8 cellular contexts compared by ENCODE assay signal in the genomic region with DNA sequence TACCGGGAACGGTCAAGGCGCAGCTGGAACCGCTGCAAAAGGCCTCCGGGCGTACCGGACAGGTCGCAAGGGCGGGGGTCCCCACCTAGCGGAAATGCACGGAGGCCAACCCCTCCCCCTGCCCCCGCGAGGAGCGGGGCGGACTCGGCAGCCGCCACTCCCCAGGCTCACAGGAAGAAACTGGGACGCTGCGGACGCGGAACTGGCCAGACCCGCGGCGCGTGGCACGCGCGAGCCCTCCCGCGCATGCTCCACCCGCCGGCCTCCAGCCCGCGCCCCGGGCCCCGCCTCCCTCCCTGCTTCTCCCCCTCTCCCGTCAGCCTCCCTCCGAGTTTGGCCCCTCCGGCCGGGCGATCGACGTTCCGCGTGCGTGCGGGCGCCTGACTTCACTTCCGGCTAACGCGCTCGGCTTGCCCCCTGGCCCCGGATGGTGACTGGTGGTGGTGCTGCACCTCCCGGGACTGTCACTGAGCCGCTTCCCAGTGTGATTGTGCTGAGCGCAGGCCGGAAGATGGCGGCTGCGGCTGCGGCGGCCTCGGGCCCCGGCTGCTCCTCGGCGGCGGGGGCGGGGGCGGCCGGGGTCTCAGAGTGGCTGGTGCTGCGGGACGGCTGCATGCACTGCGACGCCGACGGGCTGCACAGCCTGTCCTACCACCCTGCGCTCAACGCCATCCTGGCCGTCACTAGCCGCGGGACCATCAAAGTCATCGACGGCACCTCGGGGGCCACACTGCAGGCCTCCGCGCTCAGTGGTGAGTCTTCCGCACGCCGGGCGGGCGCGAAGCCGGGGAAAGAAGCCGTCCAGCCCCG. TPM values are rescaled to one million over a fixed set of nuclear protein-coding genes. Genes with fewer than 3 reads are reported as not detected.
DNase-seq lines count a peak whose midpoint lies in the region; ATAC-seq, FAIRE-seq and TF ChIP-seq lines count a peak whose summit lies in the region.

A gene with protein sequence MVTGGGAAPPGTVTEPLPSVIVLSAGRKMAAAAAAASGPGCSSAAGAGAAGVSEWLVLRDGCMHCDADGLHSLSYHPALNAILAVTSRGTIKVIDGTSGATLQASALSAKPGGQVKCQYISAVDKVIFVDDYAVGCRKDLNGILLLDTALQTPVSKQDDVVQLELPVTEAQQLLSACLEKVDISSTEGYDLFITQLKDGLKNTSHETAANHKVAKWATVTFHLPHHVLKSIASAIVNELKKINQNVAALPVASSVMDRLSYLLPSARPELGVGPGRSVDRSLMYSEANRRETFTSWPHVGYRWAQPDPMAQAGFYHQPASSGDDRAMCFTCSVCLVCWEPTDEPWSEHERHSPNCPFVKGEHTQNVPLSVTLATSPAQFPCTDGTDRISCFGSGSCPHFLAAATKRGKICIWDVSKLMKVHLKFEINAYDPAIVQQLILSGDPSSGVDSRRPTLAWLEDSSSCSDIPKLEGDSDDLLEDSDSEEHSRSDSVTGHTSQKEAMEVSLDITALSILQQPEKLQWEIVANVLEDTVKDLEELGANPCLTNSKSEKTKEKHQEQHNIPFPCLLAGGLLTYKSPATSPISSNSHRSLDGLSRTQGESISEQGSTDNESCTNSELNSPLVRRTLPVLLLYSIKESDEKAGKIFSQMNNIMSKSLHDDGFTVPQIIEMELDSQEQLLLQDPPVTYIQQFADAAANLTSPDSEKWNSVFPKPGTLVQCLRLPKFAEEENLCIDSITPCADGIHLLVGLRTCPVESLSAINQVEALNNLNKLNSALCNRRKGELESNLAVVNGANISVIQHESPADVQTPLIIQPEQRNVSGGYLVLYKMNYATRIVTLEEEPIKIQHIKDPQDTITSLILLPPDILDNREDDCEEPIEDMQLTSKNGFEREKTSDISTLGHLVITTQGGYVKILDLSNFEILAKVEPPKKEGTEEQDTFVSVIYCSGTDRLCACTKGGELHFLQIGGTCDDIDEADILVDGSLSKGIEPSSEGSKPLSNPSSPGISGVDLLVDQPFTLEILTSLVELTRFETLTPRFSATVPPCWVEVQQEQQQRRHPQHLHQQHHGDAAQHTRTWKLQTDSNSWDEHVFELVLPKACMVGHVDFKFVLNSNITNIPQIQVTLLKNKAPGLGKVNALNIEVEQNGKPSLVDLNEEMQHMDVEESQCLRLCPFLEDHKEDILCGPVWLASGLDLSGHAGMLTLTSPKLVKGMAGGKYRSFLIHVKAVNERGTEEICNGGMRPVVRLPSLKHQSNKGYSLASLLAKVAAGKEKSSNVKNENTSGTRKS (N-terminal part only) (plus strand): TSS at position 289 of the 810 bp plus-strand sequence. CDS start 139 bp downstream, at position 428.

- peak within 1 kb of the TSS; percentile 97 for H4K91ac ChIP-seq in IMR-90 (ENCODE audit: insufficient read depth, low read depth, low read length)

- peaks cover 46% of the 10 kb centered on the region for H3K79me2 ChIP-seq in OCI-LY7 (ENCODE audit: insufficient read depth, low read depth, low read length)
- H3K79me2 ChIP-seq in endothelial cell of umbilical vein (ENCODE audit: control insufficient read depth, insufficient read depth, low read length), result peaks cover 48% of the 10 kb centered on the region

- in situ Hi-C loops in IMR-90 (cut with MboI; ENCODE audit: low sequenced_read_pairs), result no loop called here

- peak within 1 kb of the TSS; percentile 89 for H2BK120ac ChIP-seq in IMR-90 (ENCODE audit: low read depth, low read length)

- peak within 1 kb of the TSS; percentile 95 for H2AK5ac ChIP-seq in IMR-90 (ENCODE audit: low read depth, low read length)

- ATAC-seq in GM21529 (IDR thresholded peaks at IDR 0.05; ENCODE audit: unreplicated experiment) (peak; percentile 87), IMR-90 (ENCODE audit: low read depth) (peak; percentile 91)

- peaks cover 46% of the 10 kb centered on the region for H4K20me1 ChIP-seq in IMR-90 (ENCODE audit: insufficient read depth, low read length)
- peaks cover 21% of the 10 kb centered on the region for H4K20me1 ChIP-seq in OCI-LY7 (ENCODE audit: insufficient read depth, low read length)
- no peaks in the 10 kb centered on the region for H4K20me1 ChIP-seq in endothelial cell of umbilical vein (replicated peaks; ENCODE audit: control insufficient read depth, extremely low read depth, insufficient read depth, low read length)

- POLR2A ChIA-PET in IMR-90 (lab: Charles Lee; ENCODE audit: unreplicated experiment), result no interaction called here
- POLR2A ChIA-PET in OCI-LY7 (lab: Charles Lee), result interaction anchor here (0.5 to 0.6 kb wide), 3 partner anchors 66 to 327 kb away, joined by 3 to 4 read pairs (median 3); no protein-coding TSS in a partner anchor
- POLR2A ChIA-PET in endothelial cell of umbilical vein (lab: Charles Lee), result no interaction called here

- H3K9ac ChIP-seq in IMR-90 (ENCODE audit: low read depth, low read length) (peak within 1 kb of the TSS; percentile 98), endothelial cell of umbilical vein (replicated peaks; ENCODE audit: extremely low read depth, insufficient read depth, low read length) (peak within 1 kb of the TSS; percentile 97)

- H3K18ac ChIP-seq in IMR-90 (ENCODE audit: low read depth, low read length), result peak within 1 kb of the TSS; percentile 80

- TF ChIP-seq CTCF in IMR-90 (conservative IDR thresholded peaks at IDR 0.05; ENCODE audit: low read depth, low read length) (no peak), OCI-LY7 (conservative IDR thresholded peaks at IDR 0.05; ENCODE audit: low read length) (no peak), endothelial cell of umbilical vein (IDR thresholded peaks at IDR 0.05; ENCODE audit: extremely low read depth in 1 of 2, insufficient read depth in 1 of 2, low read depth in 1 of 2, low read length in 2 of 2) (no peak)

- H3K4me3 ChIP-seq in IMR-90 (ENCODE audit: insufficient read depth, low read depth, low read length) (peak within 1 kb of the TSS; percentile 97), OCI-LY7 (ENCODE audit: low read depth, low read length, poor library complexity, severe bottlenecking) (peak within 1 kb of the TSS; percentile 100), endothelial cell of umbilical vein (replicated peaks in 1 of 3; ENCODE audit: insufficient read depth in 1 of 3, low read depth in 1 of 3, low read length in 3 of 3) (peak within 1 kb of the TSS; percentile 68 to 92 (median 84))

- dilution Hi-C loops in IMR-90 (cut with HindIII; ENCODE audit: low sequenced_read_pairs, unreplicated experiment) (no loop called here), endothelial cell of umbilical vein (cut with MboI; ENCODE audit: extremely low pct_ligation_motif_present, low sequenced_read_pairs) (no loop called here)

- peak within 1 kb of the TSS; percentile 80 for H3K4me2 ChIP-seq in IMR-90 (ENCODE audit: low read depth, low read length)
- H3K4me2 ChIP-seq in OCI-LY7 (ENCODE audit: low read length), result peak within 1 kb of the TSS; percentile 83
- peak within 1 kb of the TSS; percentile 76 for H3K4me2 ChIP-seq in endothelial cell of umbilical vein (ENCODE audit: insufficient read depth, low read length)

- intact Hi-C loops in IMR-90 (cut with micrococcal nuclease) (no loop called here), OCI-LY7 (cut with micrococcal nuclease; ENCODE audit: unreplicated experiment) (loop anchor here (2.0 to 5.0 kb wide), 2 partner anchors 80 to 272 kb away; partner anchors contain the start of genes TTC27 and YIPF4), endothelial cell of umbilical vein (cut with micrococcal nuclease) (loop anchor here (1.0 kb wide), 3 partner anchors 15 to 294 kb away; partner anchors contain the start of genes SPAST and YIPF4)

- H3K9me1 ChIP-seq in IMR-90 (ENCODE audit: insufficient read depth, low read length), result peaks cover 7% of the 10 kb centered on the region; the same call in 1 of the 2 replicates
- no peaks in the 10 kb centered on the region for H3K9me1 ChIP-seq in endothelial cell of umbilical vein (replicated peaks; ENCODE audit: control insufficient read depth, extremely low read depth, insufficient read depth, low read length)

- peak; percentile 89 for DNase-seq in DMS 273 treated with DMSO at 0.1 percent for 48 hours (lab: John Stamatoyannopoulos, UW)
- DNase-seq in IMR-90, result peak; percentile 95
- peak; percentile 96 for DNase-seq in OCI-LY7 (ENCODE audit: low spot score)
- DNase-seq in activated T-cell treated with anti-CD3 and anti-CD28 coated beads for 1 hour (ENCODE audit: low read depth), result peak; percentile 82
- peak; percentile 97 for DNase-seq in endothelial cell of umbilical vein (ENCODE audit: low read depth, low spot score)
- DNase-seq in midbrain (lab: John Stamatoyannopoulos, UW), result peak; percentile 97
- peak; percentile 97 for DNase-seq in stimulated activated CD8-positive, alpha-beta memory T cell treated with anti-CD3 and anti-CD28 coated beads, Interleukin-15, amount 100 ng/mL, for 48 hours (ENCODE audit: low read depth in 2 of 2)

- peak; percentile 84 for FAIRE-seq in endothelial cell of umbilical vein (lab: Jason Lieb, UNC)

- WGBS in IMR-90 (ENCODE audit: extremely low coverage in 2 of 2, insufficient read length in 1 of 2), 2 experiments, result 0% methylated on average over 43 of the region's 94 CpGs; no CpG with 5 or more reads in 1 of the 2 experiments

- BruUV-seq in IMR-90 (replicated peaks; lab: Mats Ljungman, UMichigan) (no TSS peak), OCI-LY7 (replicated peaks; lab: Mats Ljungman, UMichigan) (no TSS peak), endothelial cell of umbilical vein (replicated peaks; lab: Mats Ljungman, UMichigan) (no TSS peak)

- H3K56ac ChIP-seq in IMR-90 (ENCODE audit: extremely low read depth, insufficient read depth, low read length), result peak within 1 kb of the TSS; percentile 98

- peak within 1 kb of the TSS; percentile 99 for H2AK9ac ChIP-seq in IMR-90 (replicated peaks; ENCODE audit: low read depth, low read length, poor library complexity)

- TF ChIP-seq RAD21 in IMR-90 (IDR thresholded peaks at IDR 0.05; ENCODE audit: low read length), result no peak; the same call in 1 of the 2 replicates

- TF ChIP-seq POLR2A in IMR-90 (IDR thresholded peaks at IDR 0.05; ENCODE audit: low read depth, low read length) (peak; percentile 93), endothelial cell of umbilical vein (IDR thresholded peaks at IDR 0.05; ENCODE audit: low read depth, low read length) (peak; percentile 96)

- H4K5ac ChIP-seq in IMR-90 (ENCODE audit: low read depth, low read length), result peak within 1 kb of the TSS; percentile 87

- peak within 1 kb of the TSS; percentile 33 for H2BK20ac ChIP-seq in IMR-90 (ENCODE audit: low read depth, low read length)

- peaks cover 1% of the 10 kb centered on the region; the same call in 1 of the 2 replicates for H3K4me1 ChIP-seq in IMR-90 (ENCODE audit: control insufficient read depth, insufficient read depth, low read length)
- peaks cover 32% of the 10 kb centered on the region for H3K4me1 ChIP-seq in OCI-LY7 (ENCODE audit: insufficient read depth, low read length, poor library complexity, severe bottlenecking)
- H3K4me1 ChIP-seq in endothelial cell of umbilical vein (ENCODE audit: control insufficient read depth, extremely low read depth, insufficient read depth, low read length), result peaks cover 13% of the 10 kb centered on the region

- peak within 1 kb of the TSS; percentile 97 for H3K14ac ChIP-seq in IMR-90 (replicated peaks; ENCODE audit: low read depth, low read length)

- H4K8ac ChIP-seq in IMR-90 (ENCODE audit: low read depth in 2 of 2, low read length in 2 of 2), result peak within 1 kb of the TSS; percentile 97 to 99

- no peaks in the 10 kb centered on the region for H3K9me2 ChIP-seq in OCI-LY7 (ENCODE audit: insufficient read depth, low read length)

- H3K9me3 ChIP-seq in IMR-90 (ENCODE audit: control insufficient read depth, insufficient read depth, low read length) (no peaks in the 10 kb centered on the region), OCI-LY7 (ENCODE audit: low read length) (no peaks in the 10 kb centered on the region; the same call in 1 of the 2 replicates), endothelial cell of umbilical vein (replicated peaks; ENCODE audit: control insufficient read depth, insufficient read depth, low read length) (no peaks in the 10 kb centered on the region)

- no peaks in the 10 kb centered on the region for H3K27me3 ChIP-seq in IMR-90 (ENCODE audit: control insufficient read depth, insufficient read depth, low read length)
- H3K27me3 ChIP-seq in endothelial cell of umbilical vein (ENCODE audit: control insufficient read depth in 2 of 2, insufficient read depth in 2 of 2, low read length in 2 of 2), result no peaks in the 10 kb centered on the region

- peak within 1 kb of the TSS; percentile 94 for H2BK5ac ChIP-seq in IMR-90 (ENCODE audit: low read depth, low read length, poor library complexity, severe bottlenecking)

- CTCF ChIA-PET in IMR-90 (lab: Yijun Ruan, JAX) (no interaction called here), OCI-LY7 (lab: Charles Lee; ENCODE audit: unreplicated experiment) (no interaction called here), endothelial cell of umbilical vein (lab: Charles Lee) (interaction anchor here (1.0 kb wide), 1 partner anchor 14 kb away, joined by 3 read pairs; no protein-coding TSS in a partner anchor)

- H3K79me1 ChIP-seq in IMR-90 (ENCODE audit: low read depth in 1 of 2, low read length in 2 of 2), result peaks cover 0 to 26% of the 10 kb centered on the region in 2 experiments; a peak in 2 of 4 replicates

- H3K4ac ChIP-seq in IMR-90 (ENCODE audit: low read depth, low read length), result peak within 1 kb of the TSS; percentile 97

- H2AFZ ChIP-seq in IMR-90 (replicated peaks; ENCODE audit: low read length, poor library complexity) (peak within 1 kb of the TSS; percentile 98), OCI-LY7 (ENCODE audit: low read length) (peak within 1 kb of the TSS; percentile 92), endothelial cell of umbilical vein (ENCODE audit: low read depth, low read length) (peak within 1 kb of the TSS; percentile 85)

- H3K36me3 ChIP-seq in IMR-90 (ENCODE audit: control insufficient read depth, insufficient read depth, low read length), result peaks cover 2% of the 10 kb centered on the region; the same call in 1 of the 2 replicates
- peaks cover 33% of the 10 kb centered on the region for H3K36me3 ChIP-seq in OCI-LY7 (ENCODE audit: insufficient read depth, low read length)
- no peaks in the 10 kb centered on the region for H3K36me3 ChIP-seq in endothelial cell of umbilical vein (ENCODE audit: control insufficient read depth in 2 of 2, extremely low read depth in 1 of 2, insufficient read depth in 2 of 2, low read length in 2 of 2)

- peak within 1 kb of the TSS; percentile 99 for H3K27ac ChIP-seq in IMR-90 (ENCODE audit: insufficient read depth, low read length)
- H3K27ac ChIP-seq in OCI-LY7 (ENCODE audit: low read depth, low read length, poor library complexity, severe bottlenecking), result peak within 1 kb of the TSS; percentile 85
- H3K27ac ChIP-seq in endothelial cell of umbilical vein (ENCODE audit: insufficient read depth, low read depth, low read length), result peak within 1 kb of the TSS; percentile 77

- peak within 1 kb of the TSS; percentile 66; the same call in 1 of the 3 replicates for H2BK15ac ChIP-seq in IMR-90 (ENCODE audit: low read depth, low read length)

- H3K23ac ChIP-seq in IMR-90 (ENCODE audit: low read depth, low read length), result peak within 1 kb of the TSS; percentile 99

RNA-seq across cellular contexts. Expression of the gene that starts here (rescaled TPM):
- 251 and 316 TPM in 2 replicates for total RNA-seq in IMR-90 (2012; rRNA removed)
- 21.1 and 26.5 TPM in 2 replicates for polyA plus RNA-seq in IMR-90 (2012; rRNA removed)
- 7.3 and 9.8 TPM in 2 replicates for polyA plus RNA-seq in IMR-90 (2012; cell fraction: cytosol; rRNA removed)
- 11.4 and 57.8 TPM in 2 replicates for polyA plus RNA-seq in IMR-90 (2012; cell fraction: nucleus; rRNA removed; ENCODE audit: low replicate concordance)
- total RNA-seq in OCI-LY7 (2014; rRNA removed; shearing (Covaris generic)), result 81.2 and 117 TPM in 2 replicates
- total RNA-seq in OCI-LY7 (2022), result 123 and 125 TPM in 2 replicates
- 75.7 and 83.1 TPM in 2 replicates for total RNA-seq in endothelial cell of umbilical vein
- 34.2 and 38.0 TPM in 2 replicates for polyA plus RNA-seq in endothelial cell of umbilical vein
- 27.7 and 28.7 TPM in 2 replicates for polyA plus RNA-seq in endothelial cell of umbilical vein (2011; cell fraction: cytosol; rRNA removed)
- 97.9 and 99.7 TPM in 2 replicates for polyA plus RNA-seq in endothelial cell of umbilical vein (2011; cell fraction: nucleus; rRNA removed)
- polyA plus RNA-seq in endothelial cell of umbilical vein (2012), result 32.9 and 41.7 TPM in 2 replicates
- 761 and 790 TPM in 2 replicates for polyA minus RNA-seq in endothelial cell of umbilical vein
- 93.2 TPM for polyA minus RNA-seq in endothelial cell of umbilical vein (2011; cell fraction: cytosol; rRNA and poly(A)+ RNA removed)
- 578 and 827 TPM in 2 replicates for polyA minus RNA-seq in endothelial cell of umbilical vein (2011; cell fraction: nucleus; rRNA and poly(A)+ RNA removed)

Comparison
In these comparisons a context has a peak if more than half of its experiments do, and no peak if none do; other contexts are left out.
1. Peak in every context shown above with its lines: DNase-seq, ATAC-seq, H3K4me3 ChIP-seq and H3K27ac ChIP-seq.